Comparison of ENCODE assay signal across 25 cellular contexts in the genomic region with DNA sequence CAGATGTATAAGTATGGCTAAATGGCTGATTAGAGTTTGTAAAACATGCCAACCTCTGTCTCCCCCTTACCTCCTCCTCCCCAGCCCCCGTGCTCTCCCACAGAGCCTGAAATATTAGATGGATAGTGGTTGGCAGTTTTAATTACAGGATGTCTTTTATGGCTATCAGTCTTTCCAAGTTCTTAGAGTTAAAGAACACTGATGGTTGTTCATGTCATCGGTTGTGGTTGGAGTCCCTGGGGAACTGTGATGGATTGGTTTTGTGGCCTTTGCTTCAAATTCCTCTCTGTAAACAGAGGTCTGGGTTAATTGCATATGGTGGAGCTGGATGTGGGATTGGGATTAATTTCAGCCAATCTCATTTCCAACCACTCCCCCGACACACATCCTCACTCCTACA.
"Had no signal": no experiment of that assay in that cellular context is flagged by ENCODE, and none has a peak within 500 bp of the region (broad histone marks: within the 10 kb centered on the region; RNA-seq: fewer than 3 reads in every experiment).

No MANE protein-coding gene starts in this region.

- H3K27ac ChIP-seq: brain microvascular endothelial cell, foreskin keratinocyte, neutrophil, ovary, prostate gland, stomach, suprapubic skin, tibial nerve had no signal

- H3K4me3 ChIP-seq: ovary, prostate gland, stomach, suprapubic skin, tibial nerve had no signal

- H3K4me3 Mint-ChIP-seq: natural killer cell treated with Interleukin-12 subunit alpha and Interleukin-12 subunit beta and Interleukin-15 and Interleukin-18, amount 100 ng/mL, for 72 hours; stimulated activated memory B cell treated with anti-CD40 and anti-IgM and Interleukin-4, amounts not matched to agents 10 μg/mL and 1 μg/mL and 100 μg/mL, for 72 hours; WTC11 had no signal

- H3K36me3 Mint-ChIP-seq: activated naive CD4-positive, alpha-beta T cell treated with anti-CD3 and anti-CD28 coated beads, Interleukin-2, amount 50 U/mL, for 72 hours; natural killer cell treated with Interleukin-12 subunit alpha and Interleukin-12 subunit beta and Interleukin-15 and Interleukin-18, amount 100 ng/mL, for 72 hours; stimulated activated memory B cell treated with anti-CD40 and anti-IgM and Interleukin-4, amounts not matched to agents 10 μg/mL and 1 μg/mL and 100 μg/mL, for 72 hours; WTC11 had no signal

- H3K36me3 ChIP-seq: brain microvascular endothelial cell, neutrophil, ovary, prostate gland, stomach, suprapubic skin, tibial nerve had no signal

- H3K9me3 Mint-ChIP-seq: natural killer cell treated with Interleukin-12 subunit alpha and Interleukin-12 subunit beta and Interleukin-15 and Interleukin-18, amount 100 ng/mL, for 72 hours; stimulated activated memory B cell treated with anti-CD40 and anti-IgM and Interleukin-4, amounts not matched to agents 10 μg/mL and 1 μg/mL and 100 μg/mL, for 72 hours had no signal

- H3K4me1 ChIP-seq: foreskin keratinocyte, prostate gland, stomach, suprapubic skin, tibial nerve had no signal

- DNase-seq: activated gamma-delta T cell treated with Interleukin-2 at 50 U/mL for 16 hours; activated T-cell treated with anti-CD3 and anti-CD28 coated beads, Interleukin-2, amount 50 U/mL, for 1 hour; aorta; brain microvascular endothelial cell; central memory CD4-positive, alpha-beta T cell; dermis blood vessel endothelial cell; effector CD8-positive, alpha-beta T cell; erythroblast; foreskin keratinocyte; kidney; midbrain; ovary; right cardiac atrium; small intestine; stomach; T1000 had no signal

- H3K27ac Mint-ChIP-seq: activated naive CD4-positive, alpha-beta T cell treated with anti-CD3 and anti-CD28 coated beads, Interleukin-2, amount 50 U/mL, for 72 hours; natural killer cell treated with Interleukin-12 subunit alpha and Interleukin-12 subunit beta and Interleukin-15 and Interleukin-18, amount 100 ng/mL, for 72 hours; stimulated activated memory B cell treated with anti-CD40 and anti-IgM and Interleukin-4, amounts not matched to agents 10 μg/mL and 1 μg/mL and 100 μg/mL, for 72 hours; WTC11 had no signal

- ATAC-seq: activated naive CD4-positive, alpha-beta T cell treated with anti-CD3 and anti-CD28 coated beads, Interleukin-2, amount 50 U/mL, for 72 hours; foreskin keratinocyte; left lobe of liver; natural killer cell treated with Interleukin-12 subunit alpha and Interleukin-12 subunit beta and Interleukin-15 and Interleukin-18, amount 100 ng/mL, for 72 hours; right cardiac atrium; stimulated activated memory B cell treated with anti-CD40 and anti-IgM and Interleukin-4, amounts not matched to agents 10 μg/mL and 1 μg/mL and 100 μg/mL, for 72 hours; WTC11 had no signal

- H3K4me1 Mint-ChIP-seq: stimulated activated memory B cell treated with anti-CD40 and anti-IgM and Interleukin-4, amounts not matched to agents 10 μg/mL and 1 μg/mL and 100 μg/mL, for 72 hours had no signal

- H3K9me3 ChIP-seq: neutrophil, ovary, prostate gland, stomach, suprapubic skin, tibial nerve had no signal

- H3K27me3 ChIP-seq: brain microvascular endothelial cell, ovary, stomach, tibial nerve had no signal
